8 cellular contexts compared by ENCODE assay signal in genomic region chr1:58841455-58841854, GRCh38.
A peak's percentile ranks its signal among the peaks of the same experiment; 100 is the strongest.
DNase-seq lines count a peak whose midpoint lies in the region; ATAC-seq and TF ChIP-seq lines count a peak whose summit lies in the region.

No MANE protein-coding gene starts in this region.

- no peaks in the 10 kb centered on the region for H3K27me3 ChIP-seq in neutrophil

- no peak overlapping the region for H3K27ac ChIP-seq in neutrophil

- no peaks in the 10 kb centered on the region for H3K36me3 ChIP-seq in neutrophil

- peak; percentile 44 for DNase-seq in NCI-H82 (lab: John Stamatoyannopoulos, UW)
- no peak for DNase-seq in NCI-H82 treated with DMSO at 0.1 percent for 48 hours (lab: John Stamatoyannopoulos, UW; ENCODE audit: unreplicated experiment)
- DNase-seq in NAMALWA (ENCODE audit: low spot score): peak; percentile 26
- no peak for DNase-seq in choroid plexus epithelial cell (ENCODE audit: low read depth)

- H3K4me3 ChIP-seq in choroid plexus epithelial cell (ENCODE audit: low read depth, low read length) (no peak overlapping the region), neutrophil (ENCODE audit: low read depth in 1 of 2, low read length in 1 of 2) (no peak overlapping the region)

- H3K9me3 ChIP-seq in neutrophil: no peaks in the 10 kb centered on the region

- peaks cover 2 to 5% of the 10 kb centered on the region in 2 experiments for H3K4me1 ChIP-seq in neutrophil (ENCODE audit: control insufficient read depth in 1 of 2, insufficient read depth in 1 of 2, low read depth in 1 of 2, low read length in 1 of 2)

- ATAC-seq in GM18873 (IDR thresholded peaks at IDR 0.05; ENCODE audit: low FRiP score, unreplicated experiment) (no peak), HG02623 (IDR thresholded peaks at IDR 0.05; ENCODE audit: unreplicated experiment) (no peak), HG03095 (IDR thresholded peaks at IDR 0.05; ENCODE audit: unreplicated experiment) (no peak)

- TF ChIP-seq CTCF in choroid plexus epithelial cell (conservative IDR thresholded peaks at IDR 0.05; ENCODE audit: low read depth, low read length): peak; percentile 50
- peak; percentile 35 for TF ChIP-seq CTCF in neutrophil (IDR thresholded peaks at IDR 0.05)

Comparison
In these comparisons a context has a peak if more than half of its experiments do, and no peak if none do; other contexts are left out.
1. DNase-seq: peak in NCI-H82 (single experiment) and NAMALWA (single experiment); none in NCI-H82 treated with DMSO at 0.1 percent for 48 hours (single experiment) and choroid plexus epithelial cell (single experiment).